In the genomic region with DNA sequence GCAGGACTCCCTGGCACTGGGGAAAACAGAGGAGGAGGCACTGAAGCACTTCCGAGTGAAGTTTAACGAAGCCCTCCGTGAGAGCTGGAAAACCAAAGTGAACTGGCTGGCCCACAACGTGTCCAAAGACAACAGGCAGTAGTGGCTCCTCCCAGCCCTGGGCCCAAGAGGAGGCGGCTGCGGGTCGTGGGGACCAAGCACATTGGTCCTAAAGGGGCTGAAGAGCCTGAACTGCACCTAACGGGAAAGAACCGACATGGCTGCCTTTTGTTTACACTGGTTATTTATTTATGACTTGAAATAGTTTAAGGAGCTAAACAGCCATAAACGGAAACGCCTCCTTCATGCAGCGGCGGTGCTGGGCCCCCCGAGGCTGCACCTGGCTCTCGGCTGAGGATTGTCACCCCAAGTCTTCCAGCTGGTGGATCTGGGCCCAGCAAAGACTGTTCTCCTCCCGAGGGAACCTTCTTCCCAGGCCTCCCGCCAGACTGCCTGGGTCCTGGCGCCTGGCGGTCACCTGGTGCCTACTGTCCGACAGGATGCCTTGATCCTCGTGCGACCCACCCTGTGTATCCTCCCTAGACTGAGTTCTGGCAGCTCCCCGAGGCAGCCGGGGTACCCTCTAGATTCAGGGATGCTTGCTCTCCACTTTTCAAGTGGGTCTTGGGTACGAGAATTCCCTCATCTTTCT, we compare ENCODE assay signal across 18 cellular contexts.
DNase-seq lines count a peak whose midpoint lies in the region; ATAC-seq and TF ChIP-seq lines count a peak whose summit lies in the region.
"Had no signal": no experiment of that assay in that cellular context is flagged by ENCODE, and none has a peak within 500 bp of the region (broad histone marks: within the 10 kb centered on the region; RNA-seq: fewer than 3 reads in every experiment).

No MANE protein-coding gene starts in this region.

- TF ChIP-seq CTCF in neural progenitor cell (IDR thresholded peaks at IDR 0.05): no peak
- TF ChIP-seq CTCF in prostate gland (IDR thresholded peaks at IDR 0.05): no peak

- intact Hi-C loops in prostate gland (cut with DNase I): no loop called here

- H3K4me3 ChIP-seq in neural progenitor cell (no peak overlapping the region), prostate gland (no peak overlapping the region)
- H3K4me3 ChIP-seq: body of pancreas, esophagus squamous epithelium had no signal

- H3K27me3 ChIP-seq in neural progenitor cell: no peaks in the 10 kb centered on the region
- H3K27me3 ChIP-seq in prostate gland (replicated peaks; ENCODE audit: insufficient read depth): no peaks in the 10 kb centered on the region
- H3K27me3 ChIP-seq: body of pancreas, esophagus squamous epithelium had no signal

- no peak for TF ChIP-seq POLR2A in prostate gland (IDR thresholded peaks at IDR 0.05)

- H3K27me3 Mint-ChIP-seq in activated CD8-positive, alpha-beta memory T cell treated with anti-CD3 and anti-CD28 coated beads, Interleukin-2, amount 10 ng/mL, durations not matched to agents 7 days and 5 days: no peaks in the 10 kb centered on the region
- H3K27me3 Mint-ChIP-seq in activated naive CD8-positive, alpha-beta T cell: no peaks in the 10 kb centered on the region
- H3K27me3 Mint-ChIP-seq in neural progenitor cell (ENCODE audit: insufficient read depth, low read depth): peaks cover 8% of the 10 kb centered on the region

- H2AFZ ChIP-seq in neural progenitor cell (replicated peaks): no peak overlapping the region

- H3K4me3 Mint-ChIP-seq in activated CD8-positive, alpha-beta memory T cell treated with anti-CD3 and anti-CD28 coated beads, Interleukin-2, amount 10 ng/mL, durations not matched to agents 7 days and 5 days: no peak overlapping the region
- peak overlapping the region; percentile 12 for H3K4me3 Mint-ChIP-seq in activated naive CD8-positive, alpha-beta T cell
- H3K4me3 Mint-ChIP-seq in neural progenitor cell: no peak overlapping the region

- no peaks in the 10 kb centered on the region for H3F3A ChIP-seq in neural progenitor cell (ENCODE audit: low read depth)

- H3K9ac ChIP-seq in neural progenitor cell: no peak overlapping the region

- H3K4me2 ChIP-seq in neural progenitor cell: no peak overlapping the region

- CTCF ChIA-PET in activated CD8-positive, alpha-beta memory T cell treated with anti-CD3 and anti-CD28 coated beads, Interleukin-2, amount 10 ng/mL, durations not matched to agents 7 days and 5 days (lab: Charles Lee): interaction anchor here (0.6 to 8.2 kb wide), 7 partner anchors 9 to 206 kb away, joined by 3 to 85 read pairs (median 4); no protein-coding TSS in a partner anchor

- no peaks in the 10 kb centered on the region for H3K9me3 Mint-ChIP-seq in activated CD8-positive, alpha-beta memory T cell treated with anti-CD3 and anti-CD28 coated beads, Interleukin-2, amount 10 ng/mL, durations not matched to agents 7 days and 5 days (ENCODE audit: low read depth)
- no peaks in the 10 kb centered on the region for H3K9me3 Mint-ChIP-seq in activated naive CD8-positive, alpha-beta T cell (ENCODE audit: low read depth)
- H3K9me3 Mint-ChIP-seq in neural progenitor cell: peaks cover 5% of the 10 kb centered on the region

- H3K4me1 Mint-ChIP-seq in activated CD8-positive, alpha-beta memory T cell treated with anti-CD3 and anti-CD28 coated beads, Interleukin-2, amount 10 ng/mL, durations not matched to agents 7 days and 5 days: peaks cover 74% of the 10 kb centered on the region
- peaks cover 64% of the 10 kb centered on the region for H3K4me1 Mint-ChIP-seq in activated naive CD8-positive, alpha-beta T cell (ENCODE audit: low read depth)
- H3K4me1 Mint-ChIP-seq in neural progenitor cell: no peaks in the 10 kb centered on the region

- H3K9me3 ChIP-seq in neural progenitor cell (ENCODE audit: low read depth) (no peaks in the 10 kb centered on the region), prostate gland (no peaks in the 10 kb centered on the region)

- no peak for DNase-seq in activated CD8-positive, alpha-beta memory T cell treated with anti-CD3 and anti-CD28 coated beads, Interleukin-2, amount 10 ng/mL, durations not matched to agents 7 days and 5 days
- DNase-seq in activated CD8-positive, alpha-beta memory T cell treated with anti-CD3 and anti-CD28 coated beads for 24 hours: no peak
- DNase-seq in DMS53 treated with DMSO at 0.1 percent for 48 hours (lab: John Stamatoyannopoulos, UW; ENCODE audit: unreplicated experiment): peak; percentile 35
- no peak for DNase-seq in neural progenitor cell (ENCODE audit: low spot score)
- DNase-seq in prostate gland (ENCODE audit: low spot score): no peak
- DNase-seq in iPS-NIHi7 (ENCODE audit: extremely low spot score): no peak
- DNase-seq: activated CD4-positive, alpha-beta T cell treated with anti-CD3 and anti-CD28 coated beads, Interleukin-2, amount 50 U/mL, for 1 hour; activated effector memory CD4-positive, alpha-beta T cell treated with anti-CD3 and anti-CD28 coated beads, Interleukin-2, amount 50 U/mL, for 16 hours; body of pancreas; esophagus squamous epithelium; KBM-7; mesendoderm; NCI-H1105; SIG-M5; stimulated activated CD4-positive, alpha-beta T cell treated with anti-CD3 and anti-CD28 coated beads, Interleukin-4, amount 100 ng/mL, for 4 hours had no signal

- H3K79me2 ChIP-seq in neural progenitor cell (ENCODE audit: low read depth): no peaks in the 10 kb centered on the region

- H4K20me1 ChIP-seq in neural progenitor cell (ENCODE audit: low read depth): peaks cover 7% of the 10 kb centered on the region

- no peak for ATAC-seq in activated CD8-positive, alpha-beta memory T cell treated with anti-CD3 and anti-CD28 coated beads, Interleukin-2, amount 10 ng/mL, durations not matched to agents 7 days and 5 days
- no peak for ATAC-seq in HG02885 (IDR thresholded peaks at IDR 0.05; ENCODE audit: poor library complexity, unreplicated experiment)
- ATAC-seq: body of pancreas, HCT116 had no signal

- H3K4me1 ChIP-seq in neural progenitor cell: no peaks in the 10 kb centered on the region
- no peaks in the 10 kb centered on the region for H3K4me1 ChIP-seq in prostate gland (replicated peaks)
- H3K4me1 ChIP-seq: body of pancreas, esophagus squamous epithelium had no signal

- H3K36me3 Mint-ChIP-seq in activated CD8-positive, alpha-beta memory T cell treated with anti-CD3 and anti-CD28 coated beads, Interleukin-2, amount 10 ng/mL, durations not matched to agents 7 days and 5 days: peaks cover 77% of the 10 kb centered on the region
- H3K36me3 Mint-ChIP-seq in activated naive CD8-positive, alpha-beta T cell: peaks cover 8% of the 10 kb centered on the region
- H3K36me3 Mint-ChIP-seq in neural progenitor cell: peaks cover 27% of the 10 kb centered on the region

- H3K36me3 ChIP-seq in neural progenitor cell: no peaks in the 10 kb centered on the region
- peaks cover 18 to 24% of the 10 kb centered on the region in 2 donors for H3K36me3 ChIP-seq in prostate gland

- H3K27ac ChIP-seq in neural progenitor cell (peak overlapping the region; percentile 58), prostate gland (no peak overlapping the region)
- H3K27ac ChIP-seq: body of pancreas, esophagus squamous epithelium had no signal

- peak overlapping the region; percentile 90 for H3K27ac Mint-ChIP-seq in activated CD8-positive, alpha-beta memory T cell treated with anti-CD3 and anti-CD28 coated beads, Interleukin-2, amount 10 ng/mL, durations not matched to agents 7 days and 5 days
- H3K27ac Mint-ChIP-seq in activated naive CD8-positive, alpha-beta T cell: peak overlapping the region; percentile 83
- no peak overlapping the region for H3K27ac Mint-ChIP-seq in neural progenitor cell

- 59% methylated on average over 25 of the region's 25 CpGs for WGBS in prostate gland
